In genomic region chr11:119095066-119095880, GRCh38 we compare ENCODE assay signal across 8 cellular contexts. TPM values are rescaled to one million over a fixed set of nuclear protein-coding genes. Genes with fewer than 3 reads are reported as not detected.
A peak's percentile ranks its signal among the peaks of the same experiment; 100 is the strongest.
DNase-seq lines count a peak whose midpoint lies in the region; ATAC-seq and TF ChIP-seq lines count a peak whose summit lies in the region.

No MANE protein-coding gene starts in this region.

- TF ChIP-seq CTCF in coronary artery (IDR thresholded peaks at IDR 0.05): peak; percentile 11

- H3K4me1 Mint-ChIP-seq in activated CD4-positive, alpha-beta T cell treated with anti-CD3 and anti-CD28 coated beads, Interleukin-2, amount 10 ng/mL, durations not matched to agents 24 days and 14 days: peaks cover 60% of the 10 kb centered on the region

- intact Hi-C loops in activated CD4-positive, alpha-beta T cell treated with anti-CD3 and anti-CD28 coated beads, Interleukin-2, amount 10 ng/mL, durations not matched to agents 24 days and 14 days (cut with micrococcal nuclease): loop anchor here (1.0 to 2.0 kb wide), 6 partner anchors 10 to 77 kb away; partner anchors contain the start of genes HINFP, HYOU1, NLRX1 and RPS25

- H3K4me3 ChIP-seq in coronary artery: peak overlapping the region; percentile 92

- DNase-seq in C1 segment of cervical spinal cord (lab: John Stamatoyannopoulos, UW): peak; percentile 91 to 99 (median 98)
- DNase-seq in NCI-H526 (lab: John Stamatoyannopoulos, UW): peak; percentile 100
- peak; percentile 100 for DNase-seq in activated CD4-positive, alpha-beta T cell treated with anti-CD3 and anti-CD28 coated beads, Interleukin-2, amount 10 ng/mL, durations not matched to agents 24 days and 14 days
- DNase-seq in coronary artery (ENCODE audit: low spot score): peak; percentile 100
- peak; percentile 93 to 99 (median 98) for DNase-seq in stimulated activated CD4-positive, alpha-beta T cell treated with anti-CD3 and anti-CD28 coated beads, Interleukin-1b, Interleukin-23, amount 100 ng/mL, for 24 hours (ENCODE audit: low read depth in 4 of 4, low spot score in 1 of 4)

- peak overlapping the region; percentile 95 for H3K4me3 Mint-ChIP-seq in activated CD4-positive, alpha-beta T cell treated with anti-CD3 and anti-CD28 coated beads, Interleukin-2, amount 10 ng/mL, durations not matched to agents 24 days and 14 days

- peaks cover 2% of the 10 kb centered on the region for H3K27me3 Mint-ChIP-seq in activated CD4-positive, alpha-beta T cell treated with anti-CD3 and anti-CD28 coated beads, Interleukin-2, amount 10 ng/mL, durations not matched to agents 24 days and 14 days

- no peaks in the 10 kb centered on the region for H3K9me3 Mint-ChIP-seq in activated CD4-positive, alpha-beta T cell treated with anti-CD3 and anti-CD28 coated beads, Interleukin-2, amount 10 ng/mL, durations not matched to agents 24 days and 14 days

- ATAC-seq in GM19351 (IDR thresholded peaks at IDR 0.05; ENCODE audit: unreplicated experiment) (peak; percentile 77), HG03520 (IDR thresholded peaks at IDR 0.05; ENCODE audit: unreplicated experiment) (peak; percentile 87)

- H3K27ac Mint-ChIP-seq in activated CD4-positive, alpha-beta T cell treated with anti-CD3 and anti-CD28 coated beads, Interleukin-2, amount 10 ng/mL, durations not matched to agents 24 days and 14 days: peak overlapping the region; percentile 92

- H3K36me3 Mint-ChIP-seq in activated CD4-positive, alpha-beta T cell treated with anti-CD3 and anti-CD28 coated beads, Interleukin-2, amount 10 ng/mL, durations not matched to agents 24 days and 14 days (ENCODE audit: low read depth): peaks cover 78% of the 10 kb centered on the region

- H3K27me3 ChIP-seq in layer of hippocampus (ENCODE audit: control insufficient read depth, insufficient read depth, low read length): no peaks in the 10 kb centered on the region

- peak overlapping the region; percentile 97 for H3K27ac ChIP-seq in coronary artery
- peak overlapping the region; percentile 90 for H3K27ac ChIP-seq in layer of hippocampus (ENCODE audit: low read depth, low read length)

RNA-seq across cellular contexts. Expression of gene DPAGT1, which starts 6.4 kb away (rescaled TPM):
- 76.1 and 79.4 TPM in 2 replicates for total RNA-seq in activated CD4-positive, alpha-beta T cell treated with anti-CD3 and anti-CD28 coated beads, Interleukin-2, amount 10 ng/mL, durations not matched to agents 24 days and 14 days

RNA-seq across cellular contexts. Expression of gene HMBS, which starts 10.6 kb away (rescaled TPM):
- total RNA-seq in activated CD4-positive, alpha-beta T cell treated with anti-CD3 and anti-CD28 coated beads, Interleukin-2, amount 10 ng/mL, durations not matched to agents 24 days and 14 days: 60.9 and 62.8 TPM in 2 replicates

RNA-seq across cellular contexts. Expression of gene C2CD2L, which starts 11.9 kb away (rescaled TPM):
- 31.5 and 33.5 TPM in 2 replicates for total RNA-seq in activated CD4-positive, alpha-beta T cell treated with anti-CD3 and anti-CD28 coated beads, Interleukin-2, amount 10 ng/mL, durations not matched to agents 24 days and 14 days

RNA-seq across cellular contexts. Expression of gene HINFP, which starts 26.1 kb away (rescaled TPM):
- 34.9 and 41.4 TPM in 2 replicates for total RNA-seq in activated CD4-positive, alpha-beta T cell treated with anti-CD3 and anti-CD28 coated beads, Interleukin-2, amount 10 ng/mL, durations not matched to agents 24 days and 14 days

RNA-seq across cellular contexts. Expression of gene VPS11, which starts 27.7 kb away (rescaled TPM):
- 20.2 and 20.9 TPM in 2 replicates for total RNA-seq in activated CD4-positive, alpha-beta T cell treated with anti-CD3 and anti-CD28 coated beads, Interleukin-2, amount 10 ng/mL, durations not matched to agents 24 days and 14 days

Comparison
In these comparisons a context has a peak if more than half of its experiments do, and no peak if none do; other contexts are left out.
1. Peak in every context shown above with its lines: DNase-seq, ATAC-seq, H3K4me3 ChIP-seq and H3K27ac ChIP-seq.